Comparison of ENCODE assay signal across 18 cellular contexts in genomic region chr10:60913657-60914056, GRCh38.
"Had no signal": no experiment of that assay in that cellular context is flagged by ENCODE, and none has a peak within 500 bp of the region (broad histone marks: within the 10 kb centered on the region; RNA-seq: fewer than 3 reads in every experiment).

No MANE protein-coding gene starts in this region.

- DNase-seq: activated CD4-positive, alpha-beta T cell treated with anti-CD3 and anti-CD28 coated beads, Interleukin-2, amount 10 ng/mL, durations not matched to agents 7 days and 5 days; activated CD8-positive, alpha-beta T cell treated with anti-CD3 and anti-CD28 coated beads, Interleukin-2, amount 10 ng/mL, durations not matched to agents 7 days and 5 days; activated naive CD4-positive, alpha-beta T cell treated with anti-CD3 and anti-CD28 coated beads, Interleukin-2, amount 10 ng/mL, durations not matched to agents 7 days and 5 days; activated T-cell treated with anti-CD3 and anti-CD28 coated beads, Interleukin-2, amount 50 U/mL, for 24 hours; cerebellar nuclear complex; effector memory CD4-positive, alpha-beta T cell; foreskin fibroblast; glutamatergic neuron; hypothalamus; islet precursor cell; left colon; midbrain; occipital lobe; stimulated activated naive B cell treated with anti-CD40 and anti-IgM and Interleukin-4, amounts not matched to agents 10 μg/mL and 1 μg/mL and 100 μg/mL, for 72 hours; substantia nigra; transverse colon had no signal

- H3K9me3 ChIP-seq: right atrium auricular region, transverse colon had no signal

- H3K27me3 ChIP-seq: right atrium auricular region, transverse colon had no signal

- H3K4me3 ChIP-seq: lung, right atrium auricular region, transverse colon had no signal

- H3K36me3 ChIP-seq: right atrium auricular region, transverse colon had no signal
